Comparison of ENCODE assay signal across 11 cellular contexts in genomic region chr19:13016628-13017305, GRCh38. TPM values are rescaled to one million over a fixed set of nuclear protein-coding genes. Genes with fewer than 3 reads are reported as not detected.
DNase-seq lines count a peak whose midpoint lies in the region; ATAC-seq and TF ChIP-seq lines count a peak whose summit lies in the region.
"Had no signal": no experiment of that assay in that cellular context is flagged by ENCODE, and none has a peak within 500 bp of the region (broad histone marks: within the 10 kb centered on the region; RNA-seq: fewer than 3 reads in every experiment).

No MANE protein-coding gene starts in this region.

- H3K36me3 ChIP-seq in GM23338 (ENCODE audit: insufficient read depth) (no peaks in the 10 kb centered on the region), left lung (no peaks in the 10 kb centered on the region)

- ATAC-seq in GM23338 = no peak
- peak; percentile 9 for ATAC-seq in left lung
- no peak for ATAC-seq in HG02885 (IDR thresholded peaks at IDR 0.05; ENCODE audit: poor library complexity, unreplicated experiment)
- ATAC-seq in effector memory CD8-positive, alpha-beta T cell (replicated peaks) = no peak

- TF ChIP-seq CTCF in GM23338 (conservative IDR thresholded peaks at IDR 0.05; ENCODE audit: low read depth in 2 of 2) (no peak), MCF 10A (IDR thresholded peaks at IDR 0.05; ENCODE audit: unreplicated experiment) (no peak), left lung (IDR thresholded peaks at IDR 0.05) (no peak)

- H3K27ac ChIP-seq in GM23338 (ENCODE audit: low read depth) (no peak overlapping the region), left lung (peak overlapping the region; percentile 77 to 94)

- H3K4me1 ChIP-seq in GM23338 (ENCODE audit: insufficient read depth) = peaks cover 90% of the 10 kb centered on the region
- H3K4me1 ChIP-seq in left lung = peaks cover 79 to 98% of the 10 kb centered on the region in 2 donors

- H3K36me3 Mint-ChIP-seq in GM23338 (ENCODE audit: low read depth) (no peaks in the 10 kb centered on the region), MCF 10A (ENCODE audit: insufficient read depth, unreplicated experiment) (peaks cover 13% of the 10 kb centered on the region)
- peaks cover 11% of the 10 kb centered on the region for H3K36me3 Mint-ChIP-seq in effector memory CD8-positive, alpha-beta T cell (ENCODE audit: insufficient read depth)

- H3K9me3 ChIP-seq in left lung = no peaks in the 10 kb centered on the region

- H3K9me2 ChIP-seq in GM23338 (ENCODE audit: insufficient read depth) = no peaks in the 10 kb centered on the region

- H3F3A ChIP-seq in GM23338 (replicated peaks; ENCODE audit: low read depth) = peaks cover 62% of the 10 kb centered on the region

- CTCF ChIA-PET in MCF 10A (lab: Yijun Ruan, JAX) = interaction anchor here (1.3 to 1.6 kb wide), 3 partner anchors 10 to 45 kb away, joined by 3 to 4 read pairs (median 4); no protein-coding TSS in a partner anchor

- H3K9me3 Mint-ChIP-seq in GM23338 = peaks cover 18% of the 10 kb centered on the region
- H3K9me3 Mint-ChIP-seq in MCF 10A (ENCODE audit: unreplicated experiment) = no peaks in the 10 kb centered on the region
- H3K9me3 Mint-ChIP-seq in effector memory CD8-positive, alpha-beta T cell = no peaks in the 10 kb centered on the region

- H3K79me2 ChIP-seq in GM23338 (replicated peaks; ENCODE audit: insufficient read depth) = no peaks in the 10 kb centered on the region

- H3K27ac Mint-ChIP-seq in GM23338 = no peak overlapping the region
- H3K27ac Mint-ChIP-seq in MCF 10A (ENCODE audit: low read depth, unreplicated experiment) = peak overlapping the region; percentile 41
- H3K27ac Mint-ChIP-seq in effector memory CD8-positive, alpha-beta T cell = no peak overlapping the region

- no TSS peak for BruUV-seq in MCF 10A (replicated peaks; lab: Mats Ljungman, UMichigan)

- H4K20me1 ChIP-seq in GM23338 (replicated peaks; ENCODE audit: insufficient read depth) = peaks cover 40% of the 10 kb centered on the region

- POLR2A ChIA-PET in MCF 10A (lab: Yijun Ruan, JAX) = interaction anchor here (0.7 to 4.4 kb wide), 2 partner anchors 9 to 17 kb away, joined by 3 to 45 read pairs; no protein-coding TSS in a partner anchor

- intact Hi-C loops in MCF 10A (cut with micrococcal nuclease) = no loop called here
- intact Hi-C loops in left lung (cut with DNase I) = no loop called here

- H3K4me2 ChIP-seq in GM23338 = peak overlapping the region; percentile 74

- H3K4me1 Mint-ChIP-seq in GM23338 (peaks cover 76% of the 10 kb centered on the region), MCF 10A (ENCODE audit: insufficient read depth, unreplicated experiment) (peaks cover 45% of the 10 kb centered on the region)
- H3K4me1 Mint-ChIP-seq in effector memory CD8-positive, alpha-beta T cell (ENCODE audit: low read depth in 2 of 2) = peaks cover 19 to 22% of the 10 kb centered on the region in 2 donors

- H2AFZ ChIP-seq in GM23338 = no peak overlapping the region

- H3K27me3 Mint-ChIP-seq in GM23338 (ENCODE audit: insufficient read depth, low read depth, poor library complexity) = peaks cover 100% of the 10 kb centered on the region
- H3K27me3 Mint-ChIP-seq in MCF 10A (ENCODE audit: insufficient read depth, unreplicated experiment) = no peaks in the 10 kb centered on the region
- peaks cover 50 to 84% of the 10 kb centered on the region in 2 donors for H3K27me3 Mint-ChIP-seq in effector memory CD8-positive, alpha-beta T cell

- H3K4me3 Mint-ChIP-seq in GM23338 (peak overlapping the region; percentile 10; the same call in 2 of the 3 replicates), MCF 10A (ENCODE audit: unreplicated experiment) (peak overlapping the region; percentile 44)
- H3K4me3 Mint-ChIP-seq in effector memory CD8-positive, alpha-beta T cell = no peak overlapping the region

- DNase-seq in GM23338 (ENCODE audit: low spot score) = peak; percentile 48
- no peak for DNase-seq in MCF 10A (ENCODE audit: unreplicated experiment)
- DNase-seq in left lung = peak in 1 of 2 donors; percentile 23
- DNase-seq in superior temporal gyrus (ENCODE audit: extremely low spot score) = peak; percentile 83
- no peak for DNase-seq in GOT3 (lab: John Stamatoyannopoulos, UW)
- DNase-seq in activated gamma-delta T cell treated with Interleukin-2 at 50 U/mL for 16 hours = no peak
- DNase-seq in effector memory CD8-positive, alpha-beta T cell = no peak
- DNase-seq: COR-L47, NCI-H2081 treated with DMSO at 0.1 percent for 48 hours, T-helper 9 cell had no signal

- peaks cover 98% of the 10 kb centered on the region for H3K27me3 ChIP-seq in GM23338 (ENCODE audit: insufficient read depth)
- peaks cover 0 to 37% of the 10 kb centered on the region in 2 donors for H3K27me3 ChIP-seq in left lung

- peak overlapping the region; percentile 40 for H3K4me3 ChIP-seq in GM23338
- H3K4me3 ChIP-seq in left lung = no peak overlapping the region

TF ChIP-seq in GM23338, 12 proteins besides CTCF, POLR2A, EP300 and RAD21:
- TF ChIP-seq ZNF331 (CRISPR knock-in tag; IDR thresholded peaks at IDR 0.05; ENCODE audit: low read depth) (no peak), EZH2 (IDR thresholded peaks at IDR 0.05; ENCODE audit: low read depth, unreplicated experiment) (peak; percentile 94)

RNA-seq across cellular contexts. Expression of gene NFIX, which starts 21.5 kb away (rescaled TPM):
- total RNA-seq in GM23338 (2014; rRNA removed; shearing (Covaris generic)) = 0.14 and 1.2 TPM in 2 replicates
- polyA plus RNA-seq in GM23338 (2016; fragmentation: Nextera tagmentation; extraction: Ambion mirVana) = 0.06 and 0.31 TPM in 2 replicates
- total RNA-seq in MCF 10A (2022) = 26.9 and 27.2 TPM in 2 replicates
- total RNA-seq in left lung = 100 to 1,000 TPM; 166 to 237 TPM

RNA-seq across cellular contexts. Expression of gene DAND5, which starts 47.4 kb away (rescaled TPM):
- total RNA-seq in GM23338 (2014; rRNA removed; shearing (Covaris generic)) = 0.28 TPM in 1 of 2 replicates, not detected in the other
- polyA plus RNA-seq in GM23338 (2016; fragmentation: Nextera tagmentation; extraction: Ambion mirVana) = 0.10 and 0.18 TPM in 2 replicates
- not detected in 2 replicates for total RNA-seq in MCF 10A (2022)
- total RNA-seq in left lung = under 1 TPM in 1 of 2 donors, not detected in 1; 0.13 TPM

RNA-seq across cellular contexts. Expression of gene GADD45GIP1, which starts 59.7 kb away (rescaled TPM):
- total RNA-seq in GM23338 (2014; rRNA removed; shearing (Covaris generic)) = 46.5 and 63.9 TPM in 2 replicates
- 255 and 290 TPM in 2 replicates for polyA plus RNA-seq in GM23338 (2016; fragmentation: Nextera tagmentation; extraction: Ambion mirVana)
- total RNA-seq in MCF 10A (2022) (44.4 and 47.5 TPM in 2 replicates), left lung (10 to 100 TPM; 14.7 to 20.5 TPM)

Comparison
In these comparisons a context has a peak if more than half of its experiments do, and no peak if none do; other contexts are left out.
1. DNase-seq: peak in GM23338 (single experiment) and superior temporal gyrus (single experiment); none in MCF 10A (single experiment), GOT3 (single experiment), activated gamma-delta T cell treated with Interleukin-2 at 50 U/mL for 16 hours (single experiment) and effector memory CD8-positive, alpha-beta T cell (0 of 3).
2. H3K4me3 Mint-ChIP-seq: peak in GM23338 (single experiment) and MCF 10A (single experiment); none in effector memory CD8-positive, alpha-beta T cell (0 of 2).
3. RNA of gene NFIX, which starts 21.5 kb away (total RNA-seq): 166 to 237 TPM in left lung and 26.9 to 27.2 TPM in MCF 10A; 0.14 to 1.2 TPM in GM23338; every median in the first group is over 10 times any median in the second.